ENCODE assay signal across 9 cellular contexts in the genomic region with DNA sequence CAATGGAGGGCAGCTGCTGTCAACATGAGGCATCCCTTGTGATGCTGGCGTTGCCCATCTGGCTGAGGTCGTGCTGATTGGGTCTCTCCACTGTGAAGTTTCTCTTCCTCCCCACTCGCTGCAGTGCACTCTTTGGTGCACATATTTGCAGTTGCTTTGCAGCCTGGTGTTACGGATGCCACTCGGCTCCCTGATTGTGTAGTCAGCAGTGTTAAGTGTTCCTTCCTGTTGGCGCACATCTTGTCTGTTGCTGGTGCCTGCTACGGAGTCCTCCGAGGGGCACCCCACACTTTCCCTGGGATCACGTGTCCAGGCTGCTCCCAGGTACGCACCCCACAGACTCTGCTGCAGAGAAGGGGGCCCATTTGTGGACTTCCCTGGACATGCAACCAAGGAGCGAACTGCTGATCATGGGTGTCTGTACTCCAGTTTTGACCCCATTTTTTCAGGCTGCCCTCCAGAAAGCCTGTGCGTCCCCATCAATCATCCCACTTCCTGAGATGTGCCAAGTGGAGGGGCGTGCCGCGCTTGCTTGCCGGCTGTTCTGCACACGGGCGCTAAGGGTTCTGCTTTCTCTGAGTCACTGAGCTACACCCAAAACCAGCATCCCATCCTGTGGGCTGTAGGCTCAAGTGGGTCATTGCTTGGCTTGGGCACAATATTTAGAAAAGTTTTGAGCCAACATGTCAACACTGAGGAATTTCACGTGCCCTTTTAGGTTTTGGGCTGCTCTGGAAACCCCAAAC.
DNase-seq lines count a peak whose midpoint lies in the region; ATAC-seq lines count a peak whose summit lies in the region.
"Had no signal": no experiment of that assay in that cellular context is flagged by ENCODE, and none has a peak within 500 bp of the region (broad histone marks: within the 10 kb centered on the region; RNA-seq: fewer than 3 reads in every experiment).

No MANE protein-coding gene starts in this region.

- peaks cover 14% of the 10 kb centered on the region for H3K36me3 Mint-ChIP-seq in effector memory CD8-positive, alpha-beta T cell (ENCODE audit: insufficient read depth)

- peak overlapping the region in 1 of 2 donors; percentile 52 for H3K27ac Mint-ChIP-seq in effector memory CD8-positive, alpha-beta T cell

- ATAC-seq in effector memory CD8-positive, alpha-beta T cell (replicated peaks), result peak; percentile 63

- H3K27ac ChIP-seq in thymus (ENCODE audit: low read depth), result no peak overlapping the region
- H3K27ac ChIP-seq: left ventricle myocardium inferior had no signal

- DNase-seq in activated naive CD4-positive, alpha-beta T cell treated with Interleukin-2 at 50 U/mL for 16 hours, result peak; percentile 16
- no peak for DNase-seq in activated naive CD4-positive, alpha-beta T cell (lab: John Stamatoyannopoulos, UW)
- DNase-seq in NOMO-1 treated with dmso at 0.1 percent for 144 hours (lab: John Stamatoyannopoulos, UW; ENCODE audit: unreplicated experiment), result peak; percentile 93
- DNase-seq in effector memory CD8-positive, alpha-beta T cell, result peak in 2 of 3 experiments; percentile 19 to 22
- no peak for DNase-seq in NCI-H1694 treated with DMSO at 0.1 percent for 48 hours (lab: John Stamatoyannopoulos, UW)
- DNase-seq in NCI-H146 (lab: John Stamatoyannopoulos, UW), result no peak
- no peak for DNase-seq in DMS153 treated with DMSO at 0.1 percent for 48 hours (lab: John Stamatoyannopoulos, UW; ENCODE audit: unreplicated experiment)

- 3% methylated on average over 19 of the region's 19 CpGs for WGBS in thymus

- H3K4me1 Mint-ChIP-seq in effector memory CD8-positive, alpha-beta T cell (ENCODE audit: low read depth in 2 of 2), result peaks cover 19 to 34% of the 10 kb centered on the region in 2 donors

- no peaks in the 10 kb centered on the region for H3K27me3 ChIP-seq in thymus (ENCODE audit: control insufficient read depth, insufficient read depth)

- peak overlapping the region in 1 of 2 donors; percentile 58 for H3K4me3 Mint-ChIP-seq in effector memory CD8-positive, alpha-beta T cell

- no peaks in the 10 kb centered on the region for H3K9me3 Mint-ChIP-seq in effector memory CD8-positive, alpha-beta T cell

- peak overlapping the region; percentile 1 for H3K4me3 ChIP-seq in thymus (ENCODE audit: low read length)
- H3K4me3 ChIP-seq: left ventricle myocardium inferior had no signal

- H3K27me3 Mint-ChIP-seq in effector memory CD8-positive, alpha-beta T cell, result peaks cover 26 to 33% of the 10 kb centered on the region in 2 donors

- no peaks in the 10 kb centered on the region for H3K36me3 ChIP-seq in thymus (ENCODE audit: control insufficient read depth, insufficient read depth)
- H3K36me3 ChIP-seq: left ventricle myocardium inferior had no signal

- no peaks in the 10 kb centered on the region for H3K9me3 ChIP-seq in thymus (ENCODE audit: control insufficient read depth)
- H3K9me3 ChIP-seq: left ventricle myocardium inferior had no signal

- peaks cover 15% of the 10 kb centered on the region for H3K4me1 ChIP-seq in thymus (ENCODE audit: control insufficient read depth, insufficient read depth, low read length)

Comparison
In these comparisons a context has a peak if more than half of its experiments do, and no peak if none do; other contexts are left out.
1. DNase-seq: peak in activated naive CD4-positive, alpha-beta T cell treated with Interleukin-2 at 50 U/mL for 16 hours (single experiment), NOMO-1 treated with dmso at 0.1 percent for 144 hours (single experiment) and effector memory CD8-positive, alpha-beta T cell (2 of 3); none in activated naive CD4-positive, alpha-beta T cell (0 of 4), NCI-H1694 treated with DMSO at 0.1 percent for 48 hours (single experiment), NCI-H146 (single experiment) and DMS153 treated with DMSO at 0.1 percent for 48 hours (single experiment).